In genomic region chr5:143152445-143152844, GRCh38 we compare ENCODE assay signal across 3 cellular contexts.
TF ChIP-seq lines count a peak whose summit lies in the region.

No MANE protein-coding gene starts in this region.

TF ChIP-seq in IMR-90, 13 proteins besides CTCF, POLR2A, EP300 and RAD21:
- TF ChIP-seq MAZ (IDR thresholded peaks at IDR 0.05; ENCODE audit: borderline replicate concordance, low read depth, low read length): no peak
- TF ChIP-seq RCOR1 (IDR thresholded peaks at IDR 0.05; ENCODE audit: insufficient replicate concordance, low read length): no peak
- no peak for TF ChIP-seq CHD1 (IDR thresholded peaks at IDR 0.05; ENCODE audit: low read depth, low read length)
- TF ChIP-seq FOS (IDR thresholded peaks at IDR 0.05; ENCODE audit: low read depth, low read length): no peak
- TF ChIP-seq MXI1 (IDR thresholded peaks at IDR 0.05; ENCODE audit: borderline replicate concordance, low read depth, low read length): no peak
- no peak for TF ChIP-seq SMC3 (IDR thresholded peaks at IDR 0.05; ENCODE audit: low read depth, low read length)
- TF ChIP-seq RFX5 (IDR thresholded peaks at IDR 0.05; ENCODE audit: low read depth, low read length): no peak
- no peak for TF ChIP-seq ELK1 (IDR thresholded peaks at IDR 0.05; ENCODE audit: borderline replicate concordance, low read depth, low read length)
- no peak for TF ChIP-seq BHLHE40 (IDR thresholded peaks at IDR 0.05; ENCODE audit: low read depth, low read length)
- no peak for TF ChIP-seq USF2 (IDR thresholded peaks at IDR 0.05; ENCODE audit: low read depth, low read length)
- no peak for TF ChIP-seq MAFK (IDR thresholded peaks at IDR 0.05; ENCODE audit: low read depth, low read length)
- TF ChIP-seq CEBPB (IDR thresholded peaks at IDR 0.05; ENCODE audit: low read depth, low read length): no peak
- TF ChIP-seq NFE2L2 (IDR thresholded peaks at IDR 0.05; ENCODE audit: low read depth, low read length): no peak
TF ChIP-seq in IMR-90: peak in this region for 0.

TF ChIP-seq in K562, 482 proteins besides CTCF, POLR2A, EP300 and RAD21:
- TF ChIP-seq JUN (IDR thresholded peaks at IDR 0.05; ENCODE audit: borderline replicate concordance, low read depth, low read length) (no peak), JUN (CRISPR knock-in tag; IDR thresholded peaks at IDR 0.05; ENCODE audit: borderline replicate concordance) (no peak), NR2C1 (IDR thresholded peaks at IDR 0.05) (peak; percentile 35; the same call in 1 of the 2 replicates), NR2C1 (tag; IDR thresholded peaks at IDR 0.05) (peak; percentile 77), NR2C2 (CRISPR knock-in tag; IDR thresholded peaks at IDR 0.05) (no peak), NR2C2 (tag; IDR thresholded peaks at IDR 0.05) (peak; percentile 57)

TF ChIP-seq in GM12891, 5 proteins besides CTCF, POLR2A, EP300 and RAD21:
- TF ChIP-seq TAF1 (IDR thresholded peaks at IDR 0.05; ENCODE audit: low read depth, low read length): no peak
- TF ChIP-seq SPI1 (IDR thresholded peaks at IDR 0.05; ENCODE audit: low read depth, low read length): no peak
- TF ChIP-seq POLR2AphosphoS5 (IDR thresholded peaks at IDR 0.05; ENCODE audit: low read depth, low read length): no peak
- TF ChIP-seq PAX5 (IDR thresholded peaks at IDR 0.05; ENCODE audit: insufficient read depth, low read length, severe bottlenecking): no peak
- TF ChIP-seq POU2F2 (IDR thresholded peaks at IDR 0.05; ENCODE audit: low read depth, low read length): no peak
